In the genomic region with DNA sequence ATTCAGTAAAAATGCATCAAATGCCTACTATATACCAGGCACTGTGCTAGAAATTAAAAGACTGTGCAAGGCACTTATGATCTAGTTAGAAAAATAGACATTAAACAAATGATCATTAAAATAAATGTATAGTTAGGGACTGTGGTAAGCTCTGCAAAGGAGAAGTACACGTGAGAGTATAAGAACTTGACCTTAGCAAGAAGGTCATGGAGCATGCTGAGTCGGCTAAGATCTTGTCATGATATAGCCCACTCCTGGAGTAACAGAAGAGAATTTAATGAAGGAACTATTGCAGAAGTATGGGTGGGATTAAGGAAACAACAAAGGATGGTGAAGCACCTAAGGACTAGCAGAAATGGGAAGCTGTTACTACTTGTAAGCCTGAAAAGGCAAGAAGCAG, we compare ENCODE assay signal across 2 cellular contexts.
TF ChIP-seq lines count a peak whose summit lies in the region.

No MANE protein-coding gene starts in this region.

TF ChIP-seq in HepG2, 621 proteins besides CTCF, POLR2A, EP300 and RAD21:
- TF ChIP-seq, protein P1, sequence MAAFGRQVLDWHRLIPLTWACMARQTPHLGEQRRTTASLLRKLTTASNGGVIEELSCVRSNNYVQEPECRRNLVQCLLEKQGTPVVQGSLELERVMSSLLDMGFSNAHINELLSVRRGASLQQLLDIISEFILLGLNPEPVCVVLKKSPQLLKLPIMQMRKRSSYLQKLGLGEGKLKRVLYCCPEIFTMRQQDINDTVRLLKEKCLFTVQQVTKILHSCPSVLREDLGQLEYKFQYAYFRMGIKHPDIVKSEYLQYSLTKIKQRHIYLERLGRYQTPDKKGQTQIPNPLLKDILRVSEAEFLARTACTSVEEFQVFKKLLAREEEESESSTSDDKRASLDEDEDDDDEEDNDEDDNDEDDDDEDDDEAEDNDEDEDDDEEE (CRISPR knock-in tag; IDR thresholded peaks at IDR 0.05): no peak
- TF ChIP-seq ZNF790 (CRISPR knock-in tag; IDR thresholded peaks at IDR 0.05; ENCODE audit: borderline replicate concordance) (0 out of 2 replicates have a peak, but pooled peaks have one; percentile 64), JDP2 (CRISPR knock-in tag; IDR thresholded peaks at IDR 0.05; ENCODE audit: borderline replicate concordance) (no peak)
TF ChIP-seq in HepG2: peak in this region for 1.

TF ChIP-seq in K562, 482 proteins besides CTCF, POLR2A, EP300 and RAD21:
- no peak for TF ChIP-seq SUPT5H (IDR thresholded peaks at IDR 0.05)
- TF ChIP-seq TCF7L2 (IDR thresholded peaks at IDR 0.05; ENCODE audit: low read depth, low read length): no peak
- no peak for TF ChIP-seq CEBPG (CRISPR knock-in tag; IDR thresholded peaks at IDR 0.05)
- no peak for TF ChIP-seq CEBPG (tag; conservative IDR thresholded peaks at IDR 0.05 in 1 of 2, IDR thresholded peaks at IDR 0.05 in 1 of 2)
- no peak for TF ChIP-seq CBFA2T3 (IDR thresholded peaks at IDR 0.05)
- TF ChIP-seq, protein P2, sequence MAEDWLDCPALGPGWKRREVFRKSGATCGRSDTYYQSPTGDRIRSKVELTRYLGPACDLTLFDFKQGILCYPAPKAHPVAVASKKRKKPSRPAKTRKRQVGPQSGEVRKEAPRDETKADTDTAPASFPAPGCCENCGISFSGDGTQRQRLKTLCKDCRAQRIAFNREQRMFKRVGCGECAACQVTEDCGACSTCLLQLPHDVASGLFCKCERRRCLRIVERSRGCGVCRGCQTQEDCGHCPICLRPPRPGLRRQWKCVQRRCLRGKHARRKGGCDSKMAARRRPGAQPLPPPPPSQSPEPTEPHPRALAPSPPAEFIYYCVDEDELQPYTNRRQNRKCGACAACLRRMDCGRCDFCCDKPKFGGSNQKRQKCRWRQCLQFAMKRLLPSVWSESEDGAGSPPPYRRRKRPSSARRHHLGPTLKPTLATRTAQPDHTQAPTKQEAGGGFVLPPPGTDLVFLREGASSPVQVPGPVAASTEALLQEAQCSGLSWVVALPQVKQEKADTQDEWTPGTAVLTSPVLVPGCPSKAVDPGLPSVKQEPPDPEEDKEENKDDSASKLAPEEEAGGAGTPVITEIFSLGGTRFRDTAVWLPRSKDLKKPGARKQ (CRISPR knock-in tag; IDR thresholded peaks at IDR 0.05): no peak
- TF ChIP-seq ZNF121 (CRISPR knock-in tag; conservative IDR thresholded peaks at IDR 0.05): no peak
- no peak for TF ChIP-seq ZNF551 (CRISPR knock-in tag; IDR thresholded peaks at IDR 0.05)
- no peak for TF ChIP-seq SMARCA4 (IDR thresholded peaks at IDR 0.05)
- 0 out of 2 replicates have a peak, but pooled peaks have one; percentile 20 for TF ChIP-seq BHLHE40 (IDR thresholded peaks at IDR 0.05; ENCODE audit: low read length)
- TF ChIP-seq NR2C2 (CRISPR knock-in tag; IDR thresholded peaks at IDR 0.05): no peak
- TF ChIP-seq NR2C2 (tag; IDR thresholded peaks at IDR 0.05): peak; percentile 39; the same call in 1 of the 2 replicates
- TF ChIP-seq C11orf30 (IDR thresholded peaks at IDR 0.05; ENCODE audit: low read depth): peak; percentile 41
- TF ChIP-seq, protein P3, sequence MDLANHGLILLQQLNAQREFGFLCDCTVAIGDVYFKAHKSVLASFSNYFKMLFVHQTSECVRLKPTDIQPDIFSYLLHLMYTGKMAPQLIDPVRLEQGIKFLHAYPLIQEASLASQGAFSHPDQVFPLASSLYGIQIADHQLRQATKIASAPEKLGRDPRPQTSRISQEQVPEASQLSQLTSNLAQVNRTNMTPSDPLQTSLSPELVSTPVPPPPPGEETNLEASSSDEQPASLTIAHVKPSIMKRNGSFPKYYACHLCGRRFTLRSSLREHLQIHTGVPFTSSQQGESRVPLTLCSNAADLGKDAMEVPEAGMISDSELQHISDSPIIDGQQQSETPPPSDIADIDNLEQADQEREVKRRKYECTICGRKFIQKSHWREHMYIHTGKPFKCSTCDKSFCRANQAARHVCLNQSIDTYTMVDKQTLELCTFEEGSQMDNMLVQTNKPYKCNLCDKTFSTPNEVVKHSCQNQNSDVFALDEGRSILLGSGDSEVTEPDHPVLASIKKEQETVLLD (IDR thresholded peaks at IDR 0.05): no peak
- no peak for TF ChIP-seq HNRNPH1 (optimal IDR thresholded peaks at IDR 0.05; ENCODE audit: low read depth, low read length)
- TF ChIP-seq PYGO2 (tag; IDR thresholded peaks at IDR 0.05): no peak
- TF ChIP-seq ESRRA (IDR thresholded peaks at IDR 0.05; ENCODE audit: borderline replicate concordance, low read depth): peak; percentile 93
- no peak for TF ChIP-seq IFI16 (CRISPR knock-in tag; IDR thresholded peaks at IDR 0.05)
- no peak for TF ChIP-seq HMG20A (CRISPR knock-in tag; conservative IDR thresholded peaks at IDR 0.05)
- no peak for TF ChIP-seq NCOA6 (IDR thresholded peaks at IDR 0.05)
- TF ChIP-seq, protein P4, sequence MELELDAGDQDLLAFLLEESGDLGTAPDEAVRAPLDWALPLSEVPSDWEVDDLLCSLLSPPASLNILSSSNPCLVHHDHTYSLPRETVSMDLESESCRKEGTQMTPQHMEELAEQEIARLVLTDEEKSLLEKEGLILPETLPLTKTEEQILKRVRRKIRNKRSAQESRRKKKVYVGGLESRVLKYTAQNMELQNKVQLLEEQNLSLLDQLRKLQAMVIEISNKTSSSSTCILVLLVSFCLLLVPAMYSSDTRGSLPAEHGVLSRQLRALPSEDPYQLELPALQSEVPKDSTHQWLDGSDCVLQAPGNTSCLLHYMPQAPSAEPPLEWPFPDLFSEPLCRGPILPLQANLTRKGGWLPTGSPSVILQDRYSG (tag; conservative IDR thresholded peaks at IDR 0.05; ENCODE audit: low read depth): no peak
- TF ChIP-seq, protein P5, sequence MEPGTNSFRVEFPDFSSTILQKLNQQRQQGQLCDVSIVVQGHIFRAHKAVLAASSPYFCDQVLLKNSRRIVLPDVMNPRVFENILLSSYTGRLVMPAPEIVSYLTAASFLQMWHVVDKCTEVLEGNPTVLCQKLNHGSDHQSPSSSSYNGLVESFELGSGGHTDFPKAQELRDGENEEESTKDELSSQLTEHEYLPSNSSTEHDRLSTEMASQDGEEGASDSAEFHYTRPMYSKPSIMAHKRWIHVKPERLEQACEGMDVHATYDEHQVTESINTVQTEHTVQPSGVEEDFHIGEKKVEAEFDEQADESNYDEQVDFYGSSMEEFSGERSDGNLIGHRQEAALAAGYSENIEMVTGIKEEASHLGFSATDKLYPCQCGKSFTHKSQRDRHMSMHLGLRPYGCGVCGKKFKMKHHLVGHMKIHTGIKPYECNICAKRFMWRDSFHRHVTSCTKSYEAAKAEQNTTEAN (CRISPR knock-in tag; IDR thresholded peaks at IDR 0.05): no peak
- no peak for TF ChIP-seq ZBTB1 (CRISPR knock-in tag; IDR thresholded peaks at IDR 0.05; ENCODE audit: borderline replicate concordance, low read depth)
- TF ChIP-seq ZEB2 (IDR thresholded peaks at IDR 0.05): no peak
- TF ChIP-seq MAFG (tag; conservative IDR thresholded peaks at IDR 0.05): peak; percentile 7; the same call in 1 of the 2 replicates
- TF ChIP-seq RFX7 (CRISPR knock-in tag; IDR thresholded peaks at IDR 0.05): no peak
- TF ChIP-seq PRMT5 (CRISPR knock-in tag; IDR thresholded peaks at IDR 0.05): no peak
- TF ChIP-seq ZNF830 (CRISPR knock-in tag; IDR thresholded peaks at IDR 0.05): no peak
- TF ChIP-seq ZNF316 (IDR thresholded peaks at IDR 0.05): peak; percentile 52
- peak; percentile 21; the same call in 1 of the 2 replicates for TF ChIP-seq NFE2 (IDR thresholded peaks at IDR 0.05; ENCODE audit: low read depth)
- no peak for TF ChIP-seq ZNF445 (CRISPR knock-in tag; IDR thresholded peaks at IDR 0.05; ENCODE audit: low read depth)
- no peak for TF ChIP-seq CBFA2T2 (conservative IDR thresholded peaks at IDR 0.05)
- TF ChIP-seq MAFF (IDR thresholded peaks at IDR 0.05; ENCODE audit: low read length): peak; percentile 34; the same call in 1 of the 2 replicates
- TF ChIP-seq TCF7 (IDR thresholded peaks at IDR 0.05; ENCODE audit: borderline replicate concordance): no peak
- no peak for TF ChIP-seq ZNF77 (CRISPR knock-in tag; IDR thresholded peaks at IDR 0.05)
- peak; percentile 22; the same call in 1 of the 2 replicates for TF ChIP-seq MAFK (IDR thresholded peaks at IDR 0.05; ENCODE audit: low read length)
